ENCODE assay signal across 25 cellular contexts in genomic region chr1:51469518-51469917, GRCh38.
"Had no signal": no experiment of that assay in that cellular context is flagged by ENCODE, and none has a peak within 500 bp of the region (broad histone marks: within the 10 kb centered on the region; RNA-seq: fewer than 3 reads in every experiment).

No MANE protein-coding gene starts in this region.

- H3K9me3 Mint-ChIP-seq: central memory CD8-positive, alpha-beta T cell; nephron; stimulated activated naive CD8-positive, alpha-beta T cell treated with anti-CD3 and anti-CD28 coated beads, Interleukin-15, Interleukin-2, amounts not matched to agents 100 ng/mL and 50 ng/mL, for 24 hours; T-helper 2 cell treated with Interferon-gamma antibody and Interleukin-4, amounts not matched to agents 5 μg/mL and 100 μg/mL, for 36 hours had no signal

- H3K9me3 ChIP-seq: esophagus squamous epithelium, gastroesophageal sphincter, heart left ventricle, neutrophil, ovary, prostate gland, spleen, thyroid gland had no signal

- ATAC-seq: gastroesophageal sphincter, heart left ventricle, SK-N-SH treated with all-trans-retinoic acid at 6 μM for 48 hours had no signal

- H3K27me3 ChIP-seq: brain microvascular endothelial cell, dorsolateral prefrontal cortex, esophagus squamous epithelium, gastroesophageal sphincter, heart left ventricle, neutrophil, ovary, spleen, thyroid gland had no signal

- H3K27ac Mint-ChIP-seq: nephron; T-helper 2 cell treated with Interferon-gamma antibody and Interleukin-4, amounts not matched to agents 5 μg/mL and 100 μg/mL, for 36 hours had no signal

- H3K27ac ChIP-seq: brain microvascular endothelial cell, esophagus squamous epithelium, gastroesophageal sphincter, heart left ventricle, neutrophil, prostate gland, spleen, thyroid gland, VCaP had no signal

- H3K27me3 Mint-ChIP-seq: central memory CD8-positive, alpha-beta T cell; stimulated activated naive CD8-positive, alpha-beta T cell treated with anti-CD3 and anti-CD28 coated beads, Interleukin-15, Interleukin-2, amounts not matched to agents 100 ng/mL and 50 ng/mL, for 24 hours had no signal

- DNase-seq: activated CD4-positive, alpha-beta T cell treated with anti-CD3 and anti-CD28 coated beads, Interleukin-2, amount 50 U/mL, for 4 hours; activated naive CD4-positive, alpha-beta T cell treated with Interleukin-2 at 50 U/mL for 16 hours; activated T-cell treated with anti-CD3 and anti-CD28 coated beads, Interleukin-2, amount 50 U/mL, for 48 hours; aorta; brain microvascular endothelial cell; dorsolateral prefrontal cortex; esophagus squamous epithelium; heart left ventricle; islet precursor cell; midbrain; ovary; spleen; stimulated activated CD4-positive, alpha-beta T cell treated with anti-CD3 and anti-CD28 coated beads, Interleukin-4, amount 100 ng/mL, for 24 hours; substantia nigra; thyroid gland had no signal

- H3K4me3 Mint-ChIP-seq: central memory CD8-positive, alpha-beta T cell; nephron; stimulated activated naive CD8-positive, alpha-beta T cell treated with anti-CD3 and anti-CD28 coated beads, Interleukin-15, Interleukin-2, amounts not matched to agents 100 ng/mL and 50 ng/mL, for 24 hours; T-helper 2 cell treated with Interferon-gamma antibody and Interleukin-4, amounts not matched to agents 5 μg/mL and 100 μg/mL, for 36 hours had no signal

- H3K4me1 Mint-ChIP-seq: nephron had no signal

- H3K36me3 ChIP-seq: ovary, prostate gland, thyroid gland had no signal

- H3K4me3 ChIP-seq: dorsolateral prefrontal cortex, esophagus squamous epithelium, gastroesophageal sphincter, heart left ventricle, lung, ovary, prostate gland, spleen, thyroid gland had no signal
